12 cellular contexts compared by ENCODE assay signal in genomic region chr2:237351796-237352195, GRCh38.
"Had no signal": no experiment of that assay in that cellular context is flagged by ENCODE, and none has a peak within 500 bp of the region (broad histone marks: within the 10 kb centered on the region; RNA-seq: fewer than 3 reads in every experiment).

No MANE protein-coding gene starts in this region.

- ATAC-seq: activated CD8-positive, alpha-beta T cell treated with anti-CD3 and anti-CD28 coated beads for 36 hours; activated T-cell treated with anti-CD3 and anti-CD28 coated beads, Interleukin-2, amount 50 U/mL, for 4 hours; pancreas had no signal

- H3K36me3 ChIP-seq: pancreas had no signal

- H3K27me3 ChIP-seq: pancreas, tibial nerve had no signal

- DNase-seq: activated B cell treated with CpG ODN at 0.5 μM for 24 hours; activated CD4-positive, alpha-beta T cell treated with anti-CD3 and anti-CD28 coated beads for 48 hours; activated CD8-positive, alpha-beta T cell treated with anti-CD3 and anti-CD28 coated beads for 36 hours; activated effector memory CD4-positive, alpha-beta T cell treated with anti-CD3 and anti-CD28 coated beads, Interleukin-2, amount 50 U/mL, for 16 hours; activated T-cell treated with anti-CD3 and anti-CD28 coated beads, Interleukin-2, amount 50 U/mL, for 4 hours; erythroblast; pancreas; stimulated activated CD4-positive, alpha-beta T cell treated with anti-CD3 and anti-CD28 coated beads, Interleukin-15, amount 100 ng/mL, for 24 hours; stimulated activated CD4-positive, alpha-beta T cell treated with anti-CD3 and anti-CD28 coated beads, Interleukin-4, amount 100 ng/mL, for 1 hour; stimulated activated naive CD4-positive, alpha-beta T cell; substantia nigra had no signal

- H3K9me3 ChIP-seq: pancreas, tibial nerve had no signal

- H3K4me1 ChIP-seq: pancreas had no signal

- H3K27ac ChIP-seq: pancreas had no signal

- H3K4me3 ChIP-seq: pancreas, tibial nerve had no signal
